Comparison of ENCODE assay signal across 12 cellular contexts in genomic region chr7:37211097-37211496, GRCh38.
DNase-seq lines count a peak whose midpoint lies in the region; ATAC-seq and TF ChIP-seq lines count a peak whose summit lies in the region.
"Had no signal": no experiment of that assay in that cellular context is flagged by ENCODE, and none has a peak within 500 bp of the region (broad histone marks: within the 10 kb centered on the region; RNA-seq: fewer than 3 reads in every experiment).

No MANE protein-coding gene starts in this region.

- no peak overlapping the region for H3K27ac Mint-ChIP-seq in HFFc6

- H3K9me3 ChIP-seq in colonic mucosa (no peaks in the 10 kb centered on the region), left lung (no peaks in the 10 kb centered on the region), stomach (no peaks in the 10 kb centered on the region)

- H3K4me3 Mint-ChIP-seq in HFFc6, result no peak overlapping the region

- no peak overlapping the region for H3K9ac ChIP-seq in colonic mucosa (ENCODE audit: low read depth in 2 of 2, low read length in 2 of 2)

- no peaks in the 10 kb centered on the region for H3K27me3 ChIP-seq in colonic mucosa
- no peaks in the 10 kb centered on the region for H3K27me3 ChIP-seq in left lung
- H3K27me3 ChIP-seq in stomach, result no peaks in the 10 kb centered on the region

- TF ChIP-seq POLR2A in stomach (IDR thresholded peaks at IDR 0.05), result no peak

- H3K4me1 Mint-ChIP-seq in HFFc6 (ENCODE audit: low read depth), result peaks cover 6% of the 10 kb centered on the region; the same call in 1 of the 2 replicates

- H3K36me3 Mint-ChIP-seq in HFFc6 (ENCODE audit: low read depth), result no peaks in the 10 kb centered on the region

- H3K27me3 Mint-ChIP-seq in HFFc6 (ENCODE audit: insufficient read depth), result peaks cover 3% of the 10 kb centered on the region; the same call in 1 of the 2 replicates

- H3K4me3 ChIP-seq in colonic mucosa (no peak overlapping the region), left lung (no peak overlapping the region), stomach (no peak overlapping the region)

- H3K9me3 Mint-ChIP-seq in HFFc6, result no peaks in the 10 kb centered on the region

- ATAC-seq in left lung, result peak; percentile 76
- ATAC-seq in HG02571 (IDR thresholded peaks at IDR 0.05; ENCODE audit: unreplicated experiment), result no peak
- ATAC-seq: Panc1 had no signal

- H3K4me1 ChIP-seq in colonic mucosa, result no peaks in the 10 kb centered on the region
- peaks cover 19 to 20% of the 10 kb centered on the region in 2 donors for H3K4me1 ChIP-seq in left lung
- H3K4me1 ChIP-seq in stomach, result peaks cover 10 to 47% (median 33%) of the 10 kb centered on the region in 4 donors

- intact Hi-C loops in colonic mucosa (cut with DNase I) (no loop called here), left lung (cut with DNase I) (loop anchor here in 1 of 2 donors (10.0 kb wide), 1 partner anchor 144 kb away; no protein-coding TSS in a partner anchor), stomach (cut with DNase I; ENCODE audit: low total_unique reads) (no loop called here)

- DNase-seq in HFFc6, result peak; percentile 2
- peak; percentile 26 for DNase-seq in colonic mucosa
- DNase-seq in left lung, result peak in 1 of 2 donors; percentile 61
- no peak for DNase-seq in stomach
- no peak for DNase-seq in NCI-H526 (lab: John Stamatoyannopoulos, UW)
- no peak for DNase-seq in NCI-H510A treated with DMSO at 0.1 percent for 48 hours (lab: John Stamatoyannopoulos, UW)
- no peak for DNase-seq in C1 segment of cervical spinal cord (lab: John Stamatoyannopoulos, UW)
- DNase-seq: activated naive CD4-positive, alpha-beta T cell treated with anti-CD3 and anti-CD28 coated beads, Interleukin-2, amount 50 U/mL, for 16 hours; Calu3 had no signal

- 34 to 55% (median 50%) methylated on average over 13 of the region's 13 CpGs for WGBS in stomach, 5 donors

- TF ChIP-seq EP300 in stomach (IDR thresholded peaks at IDR 0.05), result no peak

- peak overlapping the region; percentile 9 for H3K27ac ChIP-seq in colonic mucosa
- peak overlapping the region; percentile 4 to 63 for H3K27ac ChIP-seq in left lung
- peak overlapping the region in 4 of 5 donors; percentile 27 to 78 (median 62) for H3K27ac ChIP-seq in stomach
- H3K27ac ChIP-seq: VCaP had no signal

- TF ChIP-seq CTCF in HFFc6 (IDR thresholded peaks at IDR 0.05) (no peak), colonic mucosa (IDR thresholded peaks at IDR 0.05) (no peak), left lung (IDR thresholded peaks at IDR 0.05) (no peak), stomach (IDR thresholded peaks at IDR 0.05) (no peak)

- H3K36me3 ChIP-seq in colonic mucosa (no peaks in the 10 kb centered on the region), left lung (peaks cover 0 to 18% of the 10 kb centered on the region in 2 donors), stomach (no peaks in the 10 kb centered on the region)

Comparison
In these comparisons a context has a peak if more than half of its experiments do, and no peak if none do; other contexts are left out.
1. DNase-seq: peak in HFFc6 (single experiment) and colonic mucosa (single experiment); none in stomach (single experiment), NCI-H526 (0 of 2), NCI-H510A treated with DMSO at 0.1 percent for 48 hours (single experiment) and C1 segment of cervical spinal cord (0 of 14).
2. H3K27ac ChIP-seq: peak in every context shown above with its lines; median percentile 62 in stomach; 34 in left lung; 9 in colonic mucosa.